ENCODE assay signal across 16 cellular contexts in the genomic region with DNA sequence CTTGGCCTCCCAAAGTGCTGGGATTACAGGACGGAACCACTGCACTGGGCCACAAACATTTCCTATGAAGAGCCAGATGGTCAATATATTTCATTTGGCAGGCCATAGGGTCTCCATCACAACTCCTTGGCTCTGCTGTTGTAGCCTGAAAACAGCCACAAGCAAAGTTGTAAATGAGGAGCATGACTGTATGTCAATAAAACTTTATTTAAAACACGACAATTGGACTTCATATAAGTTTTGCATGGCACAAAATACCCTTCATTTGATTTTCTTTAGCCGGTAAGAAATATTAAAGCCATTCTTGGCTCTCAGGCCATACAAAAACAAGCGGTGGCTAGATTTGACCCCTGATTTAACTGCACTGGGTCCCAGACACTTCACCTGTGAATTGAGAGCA. TPM values are rescaled to one million over a fixed set of nuclear protein-coding genes. Genes with fewer than 3 reads are reported as not detected.
"Had no signal": no experiment of that assay in that cellular context is flagged by ENCODE, and none has a peak within 500 bp of the region (broad histone marks: within the 10 kb centered on the region; RNA-seq: fewer than 3 reads in every experiment).

No MANE protein-coding gene starts in this region.

- H3K4me2 ChIP-seq: hepatocyte had no signal

- H3K27me3 ChIP-seq: esophagus squamous epithelium, hepatocyte, suprapubic skin, thyroid gland, vagina had no signal

- H3K9me3 ChIP-seq: esophagus squamous epithelium, suprapubic skin, thyroid gland, vagina had no signal

- H3K79me2 ChIP-seq: hepatocyte had no signal

- DNase-seq: esophagus squamous epithelium; foreskin fibroblast; naive thymus-derived CD8-positive, alpha-beta T cell; posterior cingulate gyrus; stimulated activated CD4-positive, alpha-beta T cell treated with anti-CD3 and anti-CD28 coated beads, Interleukin-2, amount 100 ng/mL, for 24 hours; stimulated activated naive CD4-positive, alpha-beta T cell; thyroid gland had no signal

- H3K4me3 ChIP-seq: esophagus squamous epithelium, hepatocyte, suprapubic skin, thyroid gland, vagina had no signal

- ATAC-seq: naive thymus-derived CD8-positive, alpha-beta T cell had no signal

- H2AFZ ChIP-seq: hepatocyte had no signal

- H3K27ac ChIP-seq: hepatocyte, suprapubic skin, thyroid gland, vagina had no signal

- H3K36me3 ChIP-seq: esophagus squamous epithelium, suprapubic skin, thyroid gland, vagina had no signal

- H3K4me1 ChIP-seq: esophagus squamous epithelium, suprapubic skin, thyroid gland, vagina had no signal

RNA-seq across cellular contexts. Expression of a gene that starts 3.1 kb away (rescaled TPM):
- total RNA-seq: epithelial cell of proximal tubule; kidney epithelial cell; lung microvascular endothelial cell; naive thymus-derived CD8-positive, alpha-beta T cell; osteocyte; pulmonary artery endothelial cell had no signal
- polyA plus RNA-seq: neural cell had no signal

RNA-seq across cellular contexts. Expression of a gene that starts 6.2 kb away (rescaled TPM):
- total RNA-seq: epithelial cell of proximal tubule; hepatocyte; kidney epithelial cell; lung microvascular endothelial cell; naive thymus-derived CD8-positive, alpha-beta T cell; osteocyte; pulmonary artery endothelial cell; vagina had no signal
- polyA plus RNA-seq: hepatocyte; naive thymus-derived CD8-positive, alpha-beta T cell; neural cell had no signal

RNA-seq across cellular contexts. Expression of a gene that starts 31.0 kb away (rescaled TPM):
- total RNA-seq: kidney epithelial cell; naive thymus-derived CD8-positive, alpha-beta T cell; osteocyte; pulmonary artery endothelial cell had no signal
- polyA plus RNA-seq: neural cell had no signal

RNA-seq across cellular contexts. Expression of a gene that starts 40.2 kb away (rescaled TPM):
- total RNA-seq: epithelial cell of proximal tubule, hepatocyte, kidney epithelial cell, osteocyte, pulmonary artery endothelial cell had no signal
- polyA plus RNA-seq: hepatocyte; naive thymus-derived CD8-positive, alpha-beta T cell; neural cell had no signal
